ENCODE assay signal across 15 cellular contexts in genomic region chr2:135893374-135893794, GRCh38. TPM values are rescaled to one million over a fixed set of nuclear protein-coding genes. Genes with fewer than 3 reads are reported as not detected.
"Had no signal": no experiment of that assay in that cellular context is flagged by ENCODE, and none has a peak within 500 bp of the region (broad histone marks: within the 10 kb centered on the region; RNA-seq: fewer than 3 reads in every experiment).

No MANE protein-coding gene starts in this region.

- H3K9me3 ChIP-seq: lower lobe of right lung, right lobe of liver, suprapubic skin had no signal

- H3K36me3 ChIP-seq: lower lobe of right lung, right lobe of liver had no signal

- FAIRE-seq: frontal cortex had no signal

- H3K4me3 ChIP-seq: heart left ventricle, lower lobe of right lung, right lobe of liver, smooth muscle cell, suprapubic skin had no signal

- H3K4me2 ChIP-seq: smooth muscle cell had no signal

- H3K27me3 ChIP-seq: heart left ventricle, right lobe of liver, suprapubic skin had no signal

- ATAC-seq: activated naive CD8-positive, alpha-beta T cell treated with anti-CD3 and anti-CD28 coated beads, Interleukin-2, amount 50 U/mL, for 24 hours; heart left ventricle; lower lobe of right lung; right lobe of liver had no signal

- H3K27ac ChIP-seq: epithelial cell of prostate, heart left ventricle, lower lobe of right lung, right lobe of liver, suprapubic skin had no signal

- H3K4me1 ChIP-seq: lower lobe of right lung, right lobe of liver, suprapubic skin had no signal

- DNase-seq: activated CD4-positive, alpha-beta T cell treated with anti-CD3 and anti-CD28 coated beads, Interleukin-2, amount 50 U/mL, for 48 hours; activated CD4-positive, CD25-positive, alpha-beta regulatory T cell treated with anti-CD3 and anti-CD28 coated beads, Interleukin-2, amount 50 U/mL, for 72 hours; activated naive CD4-positive, alpha-beta T cell treated with anti-CD3 and anti-CD28 coated beads for 36 hours; activated naive CD8-positive, alpha-beta T cell treated with anti-CD3 and anti-CD28 coated beads, Interleukin-2, amount 50 U/mL, for 24 hours; aorta; dermis blood vessel endothelial cell; heart left ventricle; lower lobe of right lung; right lobe of liver had no signal

RNA-seq across cellular contexts. Expression of gene LCT, which starts 56.4 kb away (rescaled TPM):
- total RNA-seq: aorta, dermis blood vessel endothelial cell, frontal cortex, lower lobe of right lung, pulmonary artery endothelial cell, suprapubic skin had no signal
- polyA plus RNA-seq: heart left ventricle, neural cell, smooth muscle cell had no signal
